In genomic region chr11:17986007-17986710, GRCh38 we compare ENCODE assay signal across 11 cellular contexts. TPM values are rescaled to one million over a fixed set of nuclear protein-coding genes. Genes with fewer than 3 reads are reported as not detected.
DNase-seq lines count a peak whose midpoint lies in the region; ATAC-seq, FAIRE-seq and TF ChIP-seq lines count a peak whose summit lies in the region.
"Had no signal": no experiment of that assay in that cellular context is flagged by ENCODE, and none has a peak within 500 bp of the region (broad histone marks: within the 10 kb centered on the region; RNA-seq: fewer than 3 reads in every experiment).

No MANE protein-coding gene starts in this region.

- FAIRE-seq in bronchial epithelial cell (lab: Jason Lieb, UNC), result peak; percentile 40
- FAIRE-seq: A204.1 had no signal

- peaks cover 23% of the 10 kb centered on the region for H3K4me1 ChIP-seq in vagina

- peaks cover 50% of the 10 kb centered on the region for H3K36me3 Mint-ChIP-seq in activated CD8-positive, alpha-beta T cell treated with anti-CD3 and anti-CD28 coated beads for 36 hours (ENCODE audit: low read depth)
- H3K36me3 Mint-ChIP-seq in activated CD8-positive, alpha-beta T cell treated with anti-CD3 and anti-CD28 coated beads, Interleukin-2, amount 10 ng/mL, durations not matched to agents 7 days and 5 days (ENCODE audit: low read depth), result peaks cover 37% of the 10 kb centered on the region

- H3K27me3 Mint-ChIP-seq in activated CD8-positive, alpha-beta T cell treated with anti-CD3 and anti-CD28 coated beads for 36 hours, result no peaks in the 10 kb centered on the region
- H3K27me3 Mint-ChIP-seq in activated CD8-positive, alpha-beta T cell treated with anti-CD3 and anti-CD28 coated beads, Interleukin-2, amount 10 ng/mL, durations not matched to agents 7 days and 5 days (ENCODE audit: low read depth), result no peaks in the 10 kb centered on the region

- no peaks in the 10 kb centered on the region for H3K9me3 ChIP-seq in vagina

- TF ChIP-seq CTCF in activated CD8-positive, alpha-beta T cell treated with anti-CD3 and anti-CD28 coated beads for 36 hours (IDR thresholded peaks at IDR 0.05), result no peak
- no peak for TF ChIP-seq CTCF in bronchial epithelial cell (IDR thresholded peaks at IDR 0.05; ENCODE audit: insufficient read depth, low read length, severe bottlenecking)
- TF ChIP-seq CTCF in vagina (IDR thresholded peaks at IDR 0.05), result no peak

- H3K4me3 ChIP-seq in bronchial epithelial cell (ENCODE audit: low read depth, low read length), result no peak overlapping the region
- no peak overlapping the region for H3K4me3 ChIP-seq in vagina

- no peak for TF ChIP-seq POLR2A in vagina (IDR thresholded peaks at IDR 0.05)

- H3K4me3 Mint-ChIP-seq in activated CD8-positive, alpha-beta T cell treated with anti-CD3 and anti-CD28 coated beads for 36 hours, result no peak overlapping the region
- no peak overlapping the region for H3K4me3 Mint-ChIP-seq in activated CD8-positive, alpha-beta T cell treated with anti-CD3 and anti-CD28 coated beads, Interleukin-2, amount 10 ng/mL, durations not matched to agents 7 days and 5 days

- no peaks in the 10 kb centered on the region for H3K9me3 Mint-ChIP-seq in activated CD8-positive, alpha-beta T cell treated with anti-CD3 and anti-CD28 coated beads for 36 hours
- peaks cover 5% of the 10 kb centered on the region for H3K9me3 Mint-ChIP-seq in activated CD8-positive, alpha-beta T cell treated with anti-CD3 and anti-CD28 coated beads, Interleukin-2, amount 10 ng/mL, durations not matched to agents 7 days and 5 days (ENCODE audit: insufficient read depth)

- DNase-seq in activated CD8-positive, alpha-beta T cell treated with anti-CD3 and anti-CD28 coated beads for 36 hours, result no peak
- DNase-seq in activated CD8-positive, alpha-beta T cell treated with anti-CD3 and anti-CD28 coated beads, Interleukin-2, amount 10 ng/mL, durations not matched to agents 7 days and 5 days, result no peak
- DNase-seq in bronchial epithelial cell (ENCODE audit: low read depth), result peak; percentile 73
- peak; percentile 60 for DNase-seq in kidney tubule cell (ENCODE audit: low spot score)
- DNase-seq in vagina (ENCODE audit: extremely low spot score in 2 of 2), result no peak
- DNase-seq in NCI-H187 treated with DMSO at 0.1 percent for 48 hours (lab: John Stamatoyannopoulos, UW), result no peak
- DNase-seq in KG1 (lab: John Stamatoyannopoulos, UW), result no peak
- no peak for DNase-seq in NK-92 (lab: John Stamatoyannopoulos, UW; ENCODE audit: unreplicated experiment)
- DNase-seq: MV-4-11 had no signal

- H3K27ac ChIP-seq in vagina, result peak overlapping the region; percentile 71

- POLR2A ChIA-PET in activated CD8-positive, alpha-beta T cell treated with anti-CD3 and anti-CD28 coated beads for 36 hours (lab: Charles Lee), result interaction anchor here (0.9 kb wide), 1 partner anchor 274 kb away, joined by 3 read pairs; no protein-coding TSS in a partner anchor
- POLR2A ChIA-PET in activated CD8-positive, alpha-beta T cell treated with anti-CD3 and anti-CD28 coated beads, Interleukin-2, amount 10 ng/mL, durations not matched to agents 7 days and 5 days (lab: Charles Lee), result no interaction called here

- intact Hi-C loops in activated CD8-positive, alpha-beta T cell treated with anti-CD3 and anti-CD28 coated beads for 36 hours (cut with micrococcal nuclease), result no loop called here
- intact Hi-C loops in vagina (cut with DNase I), result no loop called here

- ATAC-seq in activated CD8-positive, alpha-beta T cell treated with anti-CD3 and anti-CD28 coated beads for 36 hours, result peak; percentile 42
- ATAC-seq in activated CD8-positive, alpha-beta T cell treated with anti-CD3 and anti-CD28 coated beads, Interleukin-2, amount 10 ng/mL, durations not matched to agents 7 days and 5 days, result no peak

- no peak overlapping the region for H3K27ac Mint-ChIP-seq in activated CD8-positive, alpha-beta T cell treated with anti-CD3 and anti-CD28 coated beads for 36 hours
- no peak overlapping the region for H3K27ac Mint-ChIP-seq in activated CD8-positive, alpha-beta T cell treated with anti-CD3 and anti-CD28 coated beads, Interleukin-2, amount 10 ng/mL, durations not matched to agents 7 days and 5 days

- no peaks in the 10 kb centered on the region for H3K4me1 Mint-ChIP-seq in activated CD8-positive, alpha-beta T cell treated with anti-CD3 and anti-CD28 coated beads for 36 hours (ENCODE audit: low read depth)
- H3K4me1 Mint-ChIP-seq in activated CD8-positive, alpha-beta T cell treated with anti-CD3 and anti-CD28 coated beads, Interleukin-2, amount 10 ng/mL, durations not matched to agents 7 days and 5 days (ENCODE audit: low read depth), result no peaks in the 10 kb centered on the region

- CTCF ChIA-PET in activated CD8-positive, alpha-beta T cell treated with anti-CD3 and anti-CD28 coated beads for 36 hours (lab: Charles Lee), result interaction anchor here (0.6 to 6.3 kb wide), 8 partner anchors 11 to 255 kb away, joined by 3 to 31 read pairs (median 4); no protein-coding TSS in a partner anchor
- CTCF ChIA-PET in activated CD8-positive, alpha-beta T cell treated with anti-CD3 and anti-CD28 coated beads, Interleukin-2, amount 10 ng/mL, durations not matched to agents 7 days and 5 days (lab: Charles Lee), result interaction anchor here (1.0 to 3.9 kb wide), 5 partner anchors 15 to 387 kb away, joined by 3 to 23 read pairs (median 3); partner anchors contain the start of gene SAAL1

- no peaks in the 10 kb centered on the region for H3K27me3 ChIP-seq in bronchial epithelial cell (ENCODE audit: control insufficient read depth, insufficient read depth, low read length)
- no peaks in the 10 kb centered on the region for H3K27me3 ChIP-seq in vagina

- H3K36me3 ChIP-seq in bronchial epithelial cell (ENCODE audit: control insufficient read depth, insufficient read depth, low read length) (no peaks in the 10 kb centered on the region), vagina (no peaks in the 10 kb centered on the region)

RNA-seq across cellular contexts. Expression of gene SERGEF, which starts 26.7 kb away (rescaled TPM):
- total RNA-seq in activated CD8-positive, alpha-beta T cell treated with anti-CD3 and anti-CD28 coated beads for 36 hours, result 10 to 100 TPM; 56.2 to 64.4 TPM
- total RNA-seq in activated CD8-positive, alpha-beta T cell treated with anti-CD3 and anti-CD28 coated beads, Interleukin-2, amount 10 ng/mL, durations not matched to agents 7 days and 5 days, result 10 to 100 TPM; 31.9 to 35.4 TPM
- total RNA-seq in bronchial epithelial cell (29.2 and 31.1 TPM in 2 replicates), vagina (30.7 TPM)

RNA-seq across cellular contexts. Expression of gene TPH1, which starts 59.9 kb away (rescaled TPM):
- total RNA-seq in activated CD8-positive, alpha-beta T cell treated with anti-CD3 and anti-CD28 coated beads for 36 hours, result under 1 TPM; 0.18 to 0.23 TPM
- under 1 TPM; 0.21 to 0.55 TPM for total RNA-seq in activated CD8-positive, alpha-beta T cell treated with anti-CD3 and anti-CD28 coated beads, Interleukin-2, amount 10 ng/mL, durations not matched to agents 7 days and 5 days
- total RNA-seq in bronchial epithelial cell (under 0.01 and 0.26 TPM in 2 replicates), vagina (0.49 TPM)
- total RNA-seq: lung microvascular endothelial cell had no signal

Comparison
In these comparisons a context has a peak if more than half of its experiments do, and no peak if none do; other contexts are left out.
1. DNase-seq: peak in bronchial epithelial cell (single experiment) and kidney tubule cell (single experiment); none in activated CD8-positive, alpha-beta T cell treated with anti-CD3 and anti-CD28 coated beads for 36 hours (single experiment), activated CD8-positive, alpha-beta T cell treated with anti-CD3 and anti-CD28 coated beads, Interleukin-2, amount 10 ng/mL, durations not matched to agents 7 days and 5 days (single experiment), vagina (0 of 2), NCI-H187 treated with DMSO at 0.1 percent for 48 hours (single experiment), KG1 (single experiment) and NK-92 (single experiment).